Comparison of ENCODE assay signal across 8 cellular contexts in the genomic region with DNA sequence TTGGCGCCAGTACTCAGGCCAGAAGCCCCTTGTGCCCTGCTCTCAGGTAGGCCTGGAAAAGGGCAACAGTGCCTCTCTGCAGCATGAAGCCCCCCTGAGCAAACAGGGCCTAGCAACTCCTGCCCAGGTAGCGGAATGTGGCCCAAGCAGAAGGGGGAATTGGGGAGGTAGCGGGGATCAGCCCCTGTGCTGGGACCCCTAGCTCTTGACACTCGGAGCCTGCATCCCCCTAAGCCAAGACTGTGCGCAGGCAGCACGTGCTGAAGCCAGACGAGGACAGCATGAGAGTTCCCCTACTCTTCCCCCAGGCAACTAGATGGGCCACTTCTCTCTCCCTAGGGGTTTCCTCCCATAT. TPM values are rescaled to one million over a fixed set of nuclear protein-coding genes. Genes with fewer than 3 reads are reported as not detected.
DNase-seq lines count a peak whose midpoint lies in the region; ATAC-seq, FAIRE-seq and TF ChIP-seq lines count a peak whose summit lies in the region.

No MANE protein-coding gene starts in this region.

- no peak for TF ChIP-seq EP300 in K562 (IDR thresholded peaks at IDR 0.05; ENCODE audit: low read length)

- H3K9me3 ChIP-seq in left ventricle myocardium inferior (replicated peaks) (no peaks in the 10 kb centered on the region), K562 (replicated peaks; ENCODE audit: control insufficient read depth, insufficient read depth, low read depth, low read length) (no peaks in the 10 kb centered on the region), mesenchymal stem cell (ENCODE audit: control insufficient read depth, low read length) (no peaks in the 10 kb centered on the region), uterus (no peaks in the 10 kb centered on the region)

- H3K9me1 ChIP-seq in K562 (ENCODE audit: control insufficient read depth, insufficient read depth, low read length) = no peaks in the 10 kb centered on the region

- POLR2A ChIA-PET in K562 (lab: Yijun Ruan, JAX) = interaction anchor here (0.6 to 8.2 kb wide), 8 partner anchors 8 to 333 kb away, joined by 3 to 77 read pairs (median 5); partner anchors contain the start of gene TBC1D10B

- no peaks in the 10 kb centered on the region for H3K27me3 ChIP-seq in left ventricle myocardium inferior (ENCODE audit: low read depth)
- H3K27me3 ChIP-seq in K562 (ENCODE audit: control insufficient read depth in 2 of 2, insufficient read depth in 2 of 2, low read length in 2 of 2) = no peaks in the 10 kb centered on the region
- no peaks in the 10 kb centered on the region for H3K27me3 ChIP-seq in mesenchymal stem cell (ENCODE audit: control insufficient read depth in 1 of 2, insufficient read depth in 1 of 2, low read length in 2 of 2)
- no peaks in the 10 kb centered on the region for H3K27me3 ChIP-seq in uterus

- peak overlapping the region in 1 of 2 experiments; percentile 8 for H3K14ac ChIP-seq in mesenchymal stem cell (ENCODE audit: low read length in 2 of 2)

- WGBS in K562 (ENCODE audit: insufficient coverage, low coverage, missing lambda C conversion rate) = 40% methylated on average over 5 of the region's 7 CpGs
- 67% methylated on average over 7 of the region's 7 CpGs for whole genome bisulfite sequencing in mesenchymal stem cell

- CTCF ChIA-PET in K562 (lab: Yijun Ruan, JAX; ENCODE audit: low intra/inter-chr PET ratio) = no interaction called here

- H2AFZ ChIP-seq in K562 (ENCODE audit: low read depth, low read length) (peak overlapping the region; percentile 96), mesenchymal stem cell (ENCODE audit: low read depth, low read length) (no peak overlapping the region)

- H3K18ac ChIP-seq in mesenchymal stem cell (ENCODE audit: low read depth in 1 of 2, low read length in 2 of 2) = peak overlapping the region; percentile 67 to 84

- peaks cover 59% of the 10 kb centered on the region for H3K36me3 ChIP-seq in left ventricle myocardium inferior
- H3K36me3 ChIP-seq in K562 (ENCODE audit: control insufficient read depth, insufficient read depth, low read length) = peaks cover 72% of the 10 kb centered on the region; the same call in 2 of the 3 replicates
- H3K36me3 ChIP-seq in mesenchymal stem cell (ENCODE audit: control insufficient read depth in 1 of 2, insufficient read depth in 2 of 2, low read depth in 1 of 2, low read length in 2 of 2) = peaks cover 66 to 79% of the 10 kb centered on the region in 2 experiments
- H3K36me3 ChIP-seq in uterus = no peaks in the 10 kb centered on the region

- H4K8ac ChIP-seq in mesenchymal stem cell (ENCODE audit: low read length) = peak overlapping the region; percentile 95

- H3K4me3 ChIP-seq in left ventricle myocardium inferior (peak overlapping the region; percentile 93), K562 (peak overlapping the region; percentile 94), mesenchymal stem cell (ENCODE audit: insufficient read depth in 1 of 2, low read depth in 1 of 2, low read length in 2 of 2) (peak overlapping the region; percentile 59 to 89), uterus (peak overlapping the region; percentile 94 to 97)

- TF ChIP-seq POLR2A in K562 (conservative IDR thresholded peaks at IDR 0.05) = no peak
- no peak for TF ChIP-seq POLR2A in uterus (IDR thresholded peaks at IDR 0.05)

- no peak overlapping the region for H2BK5ac ChIP-seq in mesenchymal stem cell (ENCODE audit: low read depth, low read length, poor library complexity, severe bottlenecking)

- ATAC-seq in left ventricle myocardium superior (no peak), K562 (no peak; the same call in 2 of the 3 replicates), GM21529 (IDR thresholded peaks at IDR 0.05; ENCODE audit: unreplicated experiment) (no peak)

- H3K4me1 ChIP-seq in left ventricle myocardium inferior (peaks cover 57% of the 10 kb centered on the region), K562 (replicated peaks in 1 of 2; ENCODE audit: control insufficient read depth in 2 of 2, insufficient read depth in 2 of 2, low read length in 2 of 2) (peaks cover 13 to 53% of the 10 kb centered on the region in 2 experiments; a peak in 4 of 5 replicates), mesenchymal stem cell (ENCODE audit: control insufficient read depth, insufficient read depth, low read depth, low read length) (peaks cover 38% of the 10 kb centered on the region), uterus (peaks cover 18 to 27% of the 10 kb centered on the region in 2 donors)

- H3K4me2 ChIP-seq in K562 (ENCODE audit: insufficient read depth, low read length) = peak overlapping the region; percentile 99
- peak overlapping the region; percentile 81 for H3K4me2 ChIP-seq in mesenchymal stem cell (ENCODE audit: low read length, poor library complexity, severe bottlenecking)

- H3K79me1 ChIP-seq in mesenchymal stem cell (replicated peaks; ENCODE audit: low read length, poor library complexity, severe bottlenecking) = peaks cover 54% of the 10 kb centered on the region

- intact Hi-C loops in left ventricle myocardium inferior (cut with micrococcal nuclease) (no loop called here), left ventricle myocardium superior (cut with micrococcal nuclease) (no loop called here), K562 (cut with micrococcal nuclease) (loop anchor here (2.0 to 5.0 kb wide), 2 partner anchors 15 to 51 kb away; partner anchors contain the start of genes TBC1D10B and ZNF771), uterus (cut with DNase I; ENCODE audit: low total_unique reads) (no loop called here)

- no TSS peak for BruUV-seq in K562 (replicated peaks; lab: Mats Ljungman, UMichigan)

- in situ Hi-C loops in K562 (cut with MboI) = loop anchor here (25.0 kb wide), 1 partner anchor 894 kb away; the partner anchor contains the start of genes BOLA2, SLX1B and SULT1A4

- H3K79me2 ChIP-seq in K562 (ENCODE audit: control insufficient read depth, insufficient read depth, low read length) = peaks cover 30% of the 10 kb centered on the region

- H3K4ac ChIP-seq in mesenchymal stem cell (ENCODE audit: low read depth in 1 of 2, low read length in 2 of 2) = peak overlapping the region; percentile 85 to 98

- no peak overlapping the region for H2BK15ac ChIP-seq in mesenchymal stem cell (ENCODE audit: low read depth, poor library complexity, severe bottlenecking)

- TF ChIP-seq RAD21 in K562 (CRISPR knock-in tag; conservative IDR thresholded peaks at IDR 0.05 in 1 of 2, IDR thresholded peaks at IDR 0.05 in 1 of 2) = no peak

- peak overlapping the region; percentile 61 for H2AK5ac ChIP-seq in mesenchymal stem cell (ENCODE audit: low read length, severe bottlenecking)

- H2BK120ac ChIP-seq in mesenchymal stem cell (ENCODE audit: low read depth, low read length) = peak overlapping the region; percentile 44

- peak overlapping the region; percentile 95 for H3K27ac ChIP-seq in left ventricle myocardium inferior (replicated peaks)
- H3K27ac ChIP-seq in K562 (ENCODE audit: extremely low read depth, low read depth, low read length) = peak overlapping the region; percentile 99
- peak overlapping the region; percentile 94 for H3K27ac ChIP-seq in mesenchymal stem cell (ENCODE audit: low read length, poor library complexity, severe bottlenecking)
- H3K27ac ChIP-seq in uterus = peak overlapping the region; percentile 94 to 95

- H3K9ac ChIP-seq in K562 (ENCODE audit: insufficient read depth in 1 of 2, low read depth in 2 of 2, low read length in 2 of 2) (peak overlapping the region; percentile 96), mesenchymal stem cell (ENCODE audit: low read length) (peak overlapping the region; percentile 91)

- no peaks in the 10 kb centered on the region for H4K20me1 ChIP-seq in K562 (replicated peaks; ENCODE audit: control insufficient read depth, insufficient read depth, low read length)

- no peak for DNase-seq in left ventricle myocardium inferior
- DNase-seq in left ventricle myocardium superior = no peak
- no peak for DNase-seq in K562 (ENCODE audit: extremely low read depth in 1 of 4, low spot score in 3 of 4)
- DNase-seq in mesenchymal stem cell = no peak
- DNase-seq in uterus = no peak
- no peak for DNase-seq in activated gamma-delta T cell (lab: John Stamatoyannopoulos, UW)
- no peak for DNase-seq in OCI-M1 (lab: John Stamatoyannopoulos, UW)

- H2BK12ac ChIP-seq in mesenchymal stem cell (ENCODE audit: low read length in 2 of 2) = peak overlapping the region; percentile 11 to 43

- H3K23ac ChIP-seq in mesenchymal stem cell (ENCODE audit: low read length in 2 of 2) = no peak overlapping the region

- TF ChIP-seq CTCF in left ventricle myocardium inferior (IDR thresholded peaks at IDR 0.05; ENCODE audit: borderline replicate concordance) = no peak
- no peak for TF ChIP-seq CTCF in K562 (IDR thresholded peaks at IDR 0.05 in 2 of 3, conservative IDR thresholded peaks at IDR 0.05 in 1 of 3; ENCODE audit: insufficient read depth in 2 of 3, low read depth in 1 of 3, low read length in 3 of 3)
- TF ChIP-seq CTCF in uterus (IDR thresholded peaks at IDR 0.05) = no peak

- FAIRE-seq in K562 (lab: Jason Lieb, UNC) = no peak

- peak overlapping the region; percentile 65 for H4K91ac ChIP-seq in mesenchymal stem cell (ENCODE audit: low read length)

RNA-seq across cellular contexts. Expression of gene CD2BP2, which starts 0.8 kb away (rescaled TPM):
- total RNA-seq in left ventricle myocardium inferior = 29.8 TPM
- total RNA-seq in left ventricle myocardium superior = 29.3 TPM
- 34.0 and 85.0 TPM in 2 replicates for total RNA-seq in K562 (2011; cell fraction: chromatin; rRNA removed; ENCODE audit: low replicate concordance)
- total RNA-seq in K562 (2011; cell fraction: nucleolus; rRNA removed) = 46.0 and 46.2 TPM in 2 replicates
- 40.7 and 40.8 TPM in 2 replicates for total RNA-seq in K562 (2011; cell fraction: nucleoplasm; rRNA removed)
- 33.1 and 34.0 TPM in 2 replicates for total RNA-seq in K562 (2014; rRNA removed)
- total RNA-seq in K562 (2014; rRNA removed; fragmentation: Illumina TruSeq; extraction: Trizol) = 28.7 and 35.6 TPM in 2 replicates
- total RNA-seq in K562 (2015; rRNA removed; fragmentation: Illumina TruSeq; extraction: Trizol) = 37.3 and 38.0 TPM in 2 replicates
- total RNA-seq in K562 (2021) = 40.8 and 51.1 TPM in 2 replicates
- 21.5 and 25.8 TPM in 2 replicates for polyA plus RNA-seq in K562 (2011; rRNA removed)
- polyA plus RNA-seq in K562 (2011; cell fraction: cytosol; rRNA removed) = 20.4 and 25.3 TPM in 2 replicates
- 47.9 and 65.8 TPM in 2 replicates for polyA plus RNA-seq in K562 (2011; cell fraction: nucleus; rRNA removed)
- 31.3 and 33.2 TPM in 2 replicates for polyA plus RNA-seq in K562 (2012)
- 30.1 and 32.8 TPM in 2 replicates for polyA plus RNA-seq in K562 (2014; fragmentation: Illumina TruSeq; extraction: Trizol)
- polyA plus RNA-seq in K562 (2014; fragmentation: Nextera tagmentation; extraction: Ambion mirVana) = 1 to 10 TPM; 3.9 to 5.0 TPM
- polyA plus RNA-seq in K562 (2014; rRNA removed) = 41.0 and 46.6 TPM in 2 replicates
- 14.2 and 15.3 TPM in 2 replicates for polyA minus RNA-seq in K562 (2011; rRNA and poly(A)+ RNA removed)
- polyA minus RNA-seq in K562 (2011; cell fraction: cytosol; rRNA and poly(A)+ RNA removed) = 6.8 and 8.4 TPM in 2 replicates
- polyA minus RNA-seq in K562 (2011; cell fraction: nucleus; rRNA and poly(A)+ RNA removed) = 12.0 and 17.3 TPM in 2 replicates
- 41.7 TPM for polyA plus RNA-seq in mesenchymal stem cell (2013, experiment 1 of 2)
- 43.6 TPM for polyA plus RNA-seq in mesenchymal stem cell (2013, experiment 2 of 2)
- 10 to 100 TPM; 27.9 to 74.7 (median 32.8) TPM for total RNA-seq in uterus

RNA-seq across cellular contexts. Expression of gene TBC1D10B, which starts 14.4 kb away (rescaled TPM):
- total RNA-seq in left ventricle myocardium inferior = 23.3 TPM
- 26.4 TPM for total RNA-seq in left ventricle myocardium superior
- total RNA-seq in K562 (2011; cell fraction: chromatin; rRNA removed; ENCODE audit: low replicate concordance) = 61.1 and 115 TPM in 2 replicates
- 62.5 and 64.2 TPM in 2 replicates for total RNA-seq in K562 (2011; cell fraction: nucleolus; rRNA removed)
- 60.7 and 73.4 TPM in 2 replicates for total RNA-seq in K562 (2011; cell fraction: nucleoplasm; rRNA removed)
- 28.9 and 37.9 TPM in 2 replicates for total RNA-seq in K562 (2014; rRNA removed)
- total RNA-seq in K562 (2014; rRNA removed; fragmentation: Illumina TruSeq; extraction: Trizol) = 11.9 and 12.6 TPM in 2 replicates
- 16.9 and 17.5 TPM in 2 replicates for total RNA-seq in K562 (2015; rRNA removed; fragmentation: Illumina TruSeq; extraction: Trizol)
- 52.1 and 55.4 TPM in 2 replicates for total RNA-seq in K562 (2021)
- polyA plus RNA-seq in K562 (2011; rRNA removed) = 11.5 and 13.7 TPM in 2 replicates
- 20.5 and 29.5 TPM in 2 replicates for polyA plus RNA-seq in K562 (2011; cell fraction: cytosol; rRNA removed)
- 30.9 and 49.1 TPM in 2 replicates for polyA plus RNA-seq in K562 (2011; cell fraction: nucleus; rRNA removed)
- polyA plus RNA-seq in K562 (2012) = 33.7 and 38.6 TPM in 2 replicates
- 24.4 and 28.4 TPM in 2 replicates for polyA plus RNA-seq in K562 (2014; fragmentation: Illumina TruSeq; extraction: Trizol)
- polyA plus RNA-seq in K562 (2014; fragmentation: Nextera tagmentation; extraction: Ambion mirVana) = 1 to 10 TPM; 2.2 to 2.3 TPM
- polyA plus RNA-seq in K562 (2014; rRNA removed) = 24.0 and 27.9 TPM in 2 replicates
- 13.2 and 19.4 TPM in 2 replicates for polyA minus RNA-seq in K562 (2011; rRNA and poly(A)+ RNA removed)
- polyA minus RNA-seq in K562 (2011; cell fraction: cytosol; rRNA and poly(A)+ RNA removed) = 28.0 and 31.6 TPM in 2 replicates
- 12.7 and 15.8 TPM in 2 replicates for polyA minus RNA-seq in K562 (2011; cell fraction: nucleus; rRNA and poly(A)+ RNA removed)
- polyA plus RNA-seq in mesenchymal stem cell (2013, experiment 1 of 2) = 23.4 TPM
- polyA plus RNA-seq in mesenchymal stem cell (2013, experiment 2 of 2) = 21.8 TPM
- 10 to 100 TPM; 20.7 to 50.1 (median 29.9) TPM for total RNA-seq in uterus

RNA-seq across cellular contexts. Expression of gene MYL11, which starts 18.7 kb away (rescaled TPM):
- not detected for total RNA-seq in left ventricle myocardium inferior
- total RNA-seq in left ventricle myocardium superior = not detected
- total RNA-seq in K562 (2011; cell fraction: chromatin; rRNA removed; ENCODE audit: low replicate concordance) = not detected in 2 replicates
- not detected in 2 replicates for total RNA-seq in K562 (2011; cell fraction: nucleolus; rRNA removed)
- total RNA-seq in K562 (2011; cell fraction: nucleoplasm; rRNA removed) = not detected in 2 replicates
- 1.7 TPM in 1 of 2 replicates, not detected in the other for total RNA-seq in K562 (2014; rRNA removed)
- not detected in 2 replicates for total RNA-seq in K562 (2014; rRNA removed; fragmentation: Illumina TruSeq; extraction: Trizol)
- 1.5 and 2.0 TPM in 2 replicates for total RNA-seq in K562 (2015; rRNA removed; fragmentation: Illumina TruSeq; extraction: Trizol)
- 1.5 and 1.7 TPM in 2 replicates for total RNA-seq in K562 (2021)
- polyA plus RNA-seq in K562 (2011; rRNA removed) = 0.31 TPM in 1 of 2 replicates, not detected in the other
- 0.15 and 1.0 TPM in 2 replicates for polyA plus RNA-seq in K562 (2011; cell fraction: cytosol; rRNA removed)
- 1.1 TPM in 1 of 2 replicates, not detected in the other for polyA plus RNA-seq in K562 (2011; cell fraction: nucleus; rRNA removed)
- polyA plus RNA-seq in K562 (2012) = 0.53 and 3.4 TPM in 2 replicates
- polyA plus RNA-seq in K562 (2014; fragmentation: Illumina TruSeq; extraction: Trizol) = not detected in 2 replicates
- polyA plus RNA-seq in K562 (2014; fragmentation: Nextera tagmentation; extraction: Ambion mirVana) = under 1 TPM; 0.52 to 0.73 TPM
- polyA plus RNA-seq in K562 (2014; rRNA removed) = 0.62 TPM in 1 of 2 replicates, not detected in the other
- not detected in 2 replicates for polyA minus RNA-seq in K562 (2011; rRNA and poly(A)+ RNA removed)
- not detected in 2 replicates for polyA minus RNA-seq in K562 (2011; cell fraction: cytosol; rRNA and poly(A)+ RNA removed)
- polyA minus RNA-seq in K562 (2011; cell fraction: nucleus; rRNA and poly(A)+ RNA removed) = not detected in 2 replicates
- polyA plus RNA-seq in mesenchymal stem cell (2013, experiment 1 of 2) = 1.7 TPM
- polyA plus RNA-seq in mesenchymal stem cell (2013, experiment 2 of 2) = 3.1 TPM
- total RNA-seq in uterus = 1 to 10 TPM in 1 of 4 donors, not detected in 3; 1.2 TPM

RNA-seq across cellular contexts. Expression of gene SEPTIN1, which starts 26.4 kb away (rescaled TPM):
- 1.3 TPM for total RNA-seq in left ventricle myocardium inferior
- total RNA-seq in left ventricle myocardium superior = 2.5 TPM
- total RNA-seq in K562 (2011; cell fraction: chromatin; rRNA removed; ENCODE audit: low replicate concordance) = 3.4 and 4.0 TPM in 2 replicates
- total RNA-seq in K562 (2011; cell fraction: nucleolus; rRNA removed) = 2.5 and 4.2 TPM in 2 replicates
- total RNA-seq in K562 (2011; cell fraction: nucleoplasm; rRNA removed) = 3.8 and 7.6 TPM in 2 replicates
- 2.3 and 3.0 TPM in 2 replicates for total RNA-seq in K562 (2014; rRNA removed)
- 1.2 TPM in 2 replicates for total RNA-seq in K562 (2014; rRNA removed; fragmentation: Illumina TruSeq; extraction: Trizol)
- 0.69 and 0.72 TPM in 2 replicates for total RNA-seq in K562 (2015; rRNA removed; fragmentation: Illumina TruSeq; extraction: Trizol)
- total RNA-seq in K562 (2021) = 4.2 and 5.6 TPM in 2 replicates
- 2.1 and 2.3 TPM in 2 replicates for polyA plus RNA-seq in K562 (2011; rRNA removed)
- 3.4 TPM in 2 replicates for polyA plus RNA-seq in K562 (2011; cell fraction: cytosol; rRNA removed)
- 6.0 and 6.8 TPM in 2 replicates for polyA plus RNA-seq in K562 (2011; cell fraction: nucleus; rRNA removed)
- 3.3 and 4.4 TPM in 2 replicates for polyA plus RNA-seq in K562 (2012)
- polyA plus RNA-seq in K562 (2014; fragmentation: Illumina TruSeq; extraction: Trizol) = 0.94 and 3.0 TPM in 2 replicates
- under 1 TPM in 1 of 2 experiments, not detected in 1; 0.23 TPM for polyA plus RNA-seq in K562 (2014; fragmentation: Nextera tagmentation; extraction: Ambion mirVana)
- polyA plus RNA-seq in K562 (2014; rRNA removed) = 4.5 and 5.1 TPM in 2 replicates
- 0.42 and 1.3 TPM in 2 replicates for polyA minus RNA-seq in K562 (2011; rRNA and poly(A)+ RNA removed)
- 1.3 and 3.0 TPM in 2 replicates for polyA minus RNA-seq in K562 (2011; cell fraction: cytosol; rRNA and poly(A)+ RNA removed)
- 1.4 and 1.8 TPM in 2 replicates for polyA minus RNA-seq in K562 (2011; cell fraction: nucleus; rRNA and poly(A)+ RNA removed)
- polyA plus RNA-seq in mesenchymal stem cell (2013, experiment 1 of 2) = 1.3 TPM
- 1.3 TPM for polyA plus RNA-seq in mesenchymal stem cell (2013, experiment 2 of 2)
- 1 to 10 TPM in 2 of 4 donors, not detected in 2; 1.0 to 5.3 TPM for total RNA-seq in uterus

RNA-seq across cellular contexts. Expression of gene ZNF48, which starts 39.3 kb away (rescaled TPM):
- total RNA-seq in left ventricle myocardium inferior = 5.0 TPM
- 5.2 TPM for total RNA-seq in left ventricle myocardium superior
- total RNA-seq in K562 (2011; cell fraction: chromatin; rRNA removed; ENCODE audit: low replicate concordance) = 9.7 and 12.9 TPM in 2 replicates
- 10.7 and 14.3 TPM in 2 replicates for total RNA-seq in K562 (2011; cell fraction: nucleolus; rRNA removed)
- total RNA-seq in K562 (2011; cell fraction: nucleoplasm; rRNA removed) = 6.7 and 7.0 TPM in 2 replicates
- total RNA-seq in K562 (2014; rRNA removed) = 8.6 and 10.8 TPM in 2 replicates
- total RNA-seq in K562 (2014; rRNA removed; fragmentation: Illumina TruSeq; extraction: Trizol) = 3.3 and 3.4 TPM in 2 replicates
- 7.4 and 7.7 TPM in 2 replicates for total RNA-seq in K562 (2015; rRNA removed; fragmentation: Illumina TruSeq; extraction: Trizol)
- 9.0 and 11.6 TPM in 2 replicates for total RNA-seq in K562 (2021)
- 3.6 and 4.7 TPM in 2 replicates for polyA plus RNA-seq in K562 (2011; rRNA removed)
- polyA plus RNA-seq in K562 (2011; cell fraction: cytosol; rRNA removed) = 3.9 and 10.6 TPM in 2 replicates
- polyA plus RNA-seq in K562 (2011; cell fraction: nucleus; rRNA removed) = 4.6 and 11.2 TPM in 2 replicates
- 6.1 and 7.6 TPM in 2 replicates for polyA plus RNA-seq in K562 (2012)
- 4.6 and 8.2 TPM in 2 replicates for polyA plus RNA-seq in K562 (2014; fragmentation: Illumina TruSeq; extraction: Trizol)
- polyA plus RNA-seq in K562 (2014; fragmentation: Nextera tagmentation; extraction: Ambion mirVana) = under 1 TPM; 0.38 to 0.46 TPM
- 5.8 and 6.0 TPM in 2 replicates for polyA plus RNA-seq in K562 (2014; rRNA removed)
- polyA minus RNA-seq in K562 (2011; rRNA and poly(A)+ RNA removed) = 2.8 and 4.5 TPM in 2 replicates
- 3.7 and 5.3 TPM in 2 replicates for polyA minus RNA-seq in K562 (2011; cell fraction: cytosol; rRNA and poly(A)+ RNA removed)
- polyA minus RNA-seq in K562 (2011; cell fraction: nucleus; rRNA and poly(A)+ RNA removed) = 5.9 and 6.3 TPM in 2 replicates
- 6.3 TPM for polyA plus RNA-seq in mesenchymal stem cell (2013, experiment 1 of 2)
- polyA plus RNA-seq in mesenchymal stem cell (2013, experiment 2 of 2) = 5.5 TPM
- 10 to 100 TPM in 3 of 4 donors, 1 to 10 TPM in 1; 2.6 to 21.0 (median 12.7) TPM for total RNA-seq in uterus
